In the genomic region with DNA sequence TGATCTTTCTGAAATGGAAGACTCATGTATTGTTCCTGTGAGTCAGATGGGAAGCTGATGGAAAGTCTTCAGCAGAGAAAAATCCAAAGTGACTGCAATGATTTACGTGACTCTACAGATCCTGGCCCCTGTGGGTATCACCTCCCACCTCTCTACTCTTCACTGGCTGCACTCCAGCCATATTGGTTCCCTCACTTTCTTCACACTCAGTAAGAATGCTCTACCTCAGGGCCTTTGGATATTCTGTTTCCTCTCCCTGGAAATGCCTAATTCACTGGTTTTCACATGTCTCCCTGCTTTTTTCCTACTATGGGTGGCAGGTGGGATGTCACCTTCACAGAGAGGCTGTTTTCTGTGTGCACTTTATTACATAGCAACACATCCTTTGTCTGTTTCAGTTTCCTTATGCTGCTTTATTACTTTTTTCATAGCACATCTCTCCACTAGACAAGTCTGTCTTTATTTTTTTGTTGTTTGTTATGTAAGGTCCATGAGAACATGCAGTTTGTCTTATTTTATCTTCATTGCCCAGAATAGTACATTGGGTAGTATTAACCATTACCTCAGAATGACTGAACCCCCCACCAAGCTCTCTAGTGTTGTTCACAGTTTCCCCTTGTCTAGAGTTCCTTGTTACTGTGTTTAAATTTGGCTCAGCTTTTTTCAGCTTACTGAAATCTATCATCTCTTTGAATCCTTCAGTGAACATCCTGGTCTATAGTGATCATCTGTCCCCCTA, we compare ENCODE assay signal across 16 cellular contexts. TPM values are rescaled to one million over a fixed set of nuclear protein-coding genes. Genes with fewer than 3 reads are reported as not detected.
A peak's percentile ranks its signal among the peaks of the same experiment; 100 is the strongest.
DNase-seq lines count a peak whose midpoint lies in the region; ATAC-seq and TF ChIP-seq lines count a peak whose summit lies in the region.
"Had no signal": no experiment of that assay in that cellular context is flagged by ENCODE, and none has a peak within 500 bp of the region (broad histone marks: within the 10 kb centered on the region; RNA-seq: fewer than 3 reads in every experiment).

No MANE protein-coding gene starts in this region.

- H3K9me2 ChIP-seq in MM.1S (replicated peaks; ENCODE audit: insufficient read depth, low read length) = no peaks in the 10 kb centered on the region

- H3K27ac ChIP-seq in MM.1S (ENCODE audit: low read length) = no peak overlapping the region
- H3K27ac ChIP-seq: cardiac muscle cell, right atrium auricular region had no signal

- CTCF ChIA-PET in HEK293T (lab: Yijun Ruan, JAX) = no interaction called here

- H2AFZ ChIP-seq in MM.1S (ENCODE audit: low read length) = no peak overlapping the region

- no peaks in the 10 kb centered on the region for H3K9me3 Mint-ChIP-seq in endothelial cell (ENCODE audit: unreplicated experiment)
- H3K9me3 Mint-ChIP-seq: activated naive CD4-positive, alpha-beta T cell treated with anti-CD3 and anti-CD28 coated beads, Interleukin-2, amount 50 U/mL, for 24 hours had no signal

- no peak overlapping the region for H3K4me3 Mint-ChIP-seq in endothelial cell (ENCODE audit: unreplicated experiment)
- H3K4me3 Mint-ChIP-seq: activated naive CD4-positive, alpha-beta T cell treated with anti-CD3 and anti-CD28 coated beads, Interleukin-2, amount 50 U/mL, for 24 hours; CD4-positive, CD25-positive, alpha-beta regulatory T cell had no signal

- H3K36me3 ChIP-seq in MM.1S (replicated peaks; ENCODE audit: insufficient read depth, low read length) = no peaks in the 10 kb centered on the region
- H3K36me3 ChIP-seq: cardiac muscle cell, right atrium auricular region had no signal

- no peaks in the 10 kb centered on the region for H4K20me1 ChIP-seq in MM.1S (ENCODE audit: insufficient read depth, low read length)

- no peaks in the 10 kb centered on the region for H3K79me2 ChIP-seq in MM.1S (ENCODE audit: low read length)

- peaks cover 3% of the 10 kb centered on the region for H3K4me1 Mint-ChIP-seq in endothelial cell (ENCODE audit: unreplicated experiment)
- H3K4me1 Mint-ChIP-seq: activated naive CD4-positive, alpha-beta T cell treated with anti-CD3 and anti-CD28 coated beads, Interleukin-2, amount 50 U/mL, for 24 hours had no signal

- no peaks in the 10 kb centered on the region for H3F3A ChIP-seq in MM.1S (ENCODE audit: insufficient read depth, low read length)

- H3K4me2 ChIP-seq in MM.1S (ENCODE audit: low read depth, low read length) = no peak overlapping the region

- ATAC-seq in GM18858 (IDR thresholded peaks at IDR 0.05; ENCODE audit: unreplicated experiment) (peak; percentile 30), GM19468 (IDR thresholded peaks at IDR 0.05; ENCODE audit: extremely low read depth, unreplicated experiment) (peak; percentile 40), HG02870 (IDR thresholded peaks at IDR 0.05; ENCODE audit: unreplicated experiment) (peak; percentile 29), HG03565 (IDR thresholded peaks at IDR 0.05; ENCODE audit: unreplicated experiment) (peak; percentile 29)

- no peak overlapping the region for H3K4me3 ChIP-seq in MM.1S (ENCODE audit: low read length)
- H3K4me3 ChIP-seq: cardiac muscle cell, right atrium auricular region had no signal

- 0 out of 2 replicates have a peak, but pooled peaks cover 5% of the 10 kb centered on the region for H3K4me1 ChIP-seq in MM.1S (ENCODE audit: low read length)
- H3K4me1 ChIP-seq: right atrium auricular region had no signal

- H3K27me3 ChIP-seq in MM.1S (replicated peaks; ENCODE audit: insufficient read depth, low read length) = no peaks in the 10 kb centered on the region
- H3K27me3 ChIP-seq: cardiac muscle cell, right atrium auricular region had no signal

- H3K9ac ChIP-seq in MM.1S (ENCODE audit: low read length) = no peak overlapping the region

- H3K27me3 Mint-ChIP-seq in endothelial cell (ENCODE audit: unreplicated experiment) = no peaks in the 10 kb centered on the region
- H3K27me3 Mint-ChIP-seq: activated naive CD4-positive, alpha-beta T cell treated with anti-CD3 and anti-CD28 coated beads, Interleukin-2, amount 50 U/mL, for 24 hours; CD4-positive, CD25-positive, alpha-beta regulatory T cell had no signal

- no peaks in the 10 kb centered on the region for H3K9me3 ChIP-seq in MM.1S (replicated peaks; ENCODE audit: insufficient read depth, low read length)
- H3K9me3 ChIP-seq: right atrium auricular region had no signal

- no peak overlapping the region for H3K27ac Mint-ChIP-seq in endothelial cell (ENCODE audit: unreplicated experiment)
- H3K27ac Mint-ChIP-seq: activated naive CD4-positive, alpha-beta T cell treated with anti-CD3 and anti-CD28 coated beads, Interleukin-2, amount 50 U/mL, for 24 hours; CD4-positive, CD25-positive, alpha-beta regulatory T cell had no signal

- DNase-seq in endothelial cell (ENCODE audit: low spot score) (no peak), MM.1S (no peak), HEK293T (ENCODE audit: extremely low spot score) (no peak)
- DNase-seq: activated CD8-positive, alpha-beta memory T cell treated with anti-CD3 and anti-CD28 coated beads for 24 hours; CD4-positive, CD25-positive, alpha-beta regulatory T cell; NCI-H2029 had no signal

- TF ChIP-seq CTCF in endothelial cell (IDR thresholded peaks at IDR 0.05; ENCODE audit: unreplicated experiment) (no peak), MM.1S (IDR thresholded peaks at IDR 0.05; ENCODE audit: low read length) (no peak)

- no peaks in the 10 kb centered on the region for H3K36me3 Mint-ChIP-seq in endothelial cell (ENCODE audit: low read depth, unreplicated experiment)
- H3K36me3 Mint-ChIP-seq: activated naive CD4-positive, alpha-beta T cell treated with anti-CD3 and anti-CD28 coated beads, Interleukin-2, amount 50 U/mL, for 24 hours; CD4-positive, CD25-positive, alpha-beta regulatory T cell had no signal

- POLR2A ChIA-PET in HEK293T (lab: Yijun Ruan, JAX) = no interaction called here

TF ChIP-seq in HEK293T, 16 proteins besides CTCF, POLR2A, EP300 and RAD21:
- TF ChIP-seq FOXK2 (IDR thresholded peaks at IDR 0.05) (no peak), CTBP1 (IDR thresholded peaks at IDR 0.05; ENCODE audit: borderline replicate concordance) (no peak), ARNT (IDR thresholded peaks at IDR 0.05) (no peak), NFRKB (IDR thresholded peaks at IDR 0.05) (no peak)
TF ChIP-seq in HEK293T: peak in this region for 0.

RNA-seq across cellular contexts. Expression of gene CLNK, which starts 57.6 kb away (rescaled TPM):
- total RNA-seq in endothelial cell (ENCODE audit: unreplicated experiment) = not detected
- total RNA-seq: cardiac muscle cell, endothelial cell of umbilical vein, LHCN-M2, myocyte, right atrium auricular region had no signal
